29 cellular contexts compared by ENCODE assay signal in genomic region chr3:41293169-41293681, GRCh38.
"Had no signal": no experiment of that assay in that cellular context is flagged by ENCODE, and none has a peak within 500 bp of the region (broad histone marks: within the 10 kb centered on the region; RNA-seq: fewer than 3 reads in every experiment).

No MANE protein-coding gene starts in this region.

- H3K27ac Mint-ChIP-seq: naive thymus-derived CD4-positive, alpha-beta T cell; natural killer cell; nephron; progenitor cell of endocrine pancreas; stimulated activated effector memory CD8-positive, alpha-beta T cell treated with anti-CD3 and anti-CD28 coated beads, Interleukin-12 subunit alpha, Interleukin-12 subunit beta, amount 100 ng/mL, for 72 hours; stimulated activated naive B cell treated with anti-CD40 and anti-IgM and Interleukin-4, amounts not matched to agents 10 μg/mL and 1 μg/mL and 100 μg/mL, for 72 hours; stimulated activated naive CD8-positive, alpha-beta T cell treated with anti-CD3 and anti-CD28 coated beads, Interleukin-15, Interleukin-2, amounts not matched to agents 100 ng/mL and 50 ng/mL, for 24 hours had no signal

- DNase-seq: naive thymus-derived CD4-positive, alpha-beta T cell; natural killer cell; nucleus accumbens; pancreas; posterior cingulate gyrus; psoas muscle; right cardiac atrium; small intestine; stimulated activated CD4-positive, alpha-beta T cell treated with anti-CD3 and anti-CD28 coated beads, Interleukin-15, amount 100 ng/mL, for 24 hours; stimulated activated CD4-positive, alpha-beta T cell treated with anti-CD3 and anti-CD28 coated beads, Interleukin-2, amount 100 ng/mL, for 24 hours; stimulated activated CD4-positive, alpha-beta T cell treated with anti-CD3 and anti-CD28 coated beads, Interleukin-2, amount 100 ng/mL, for 48 hours; stimulated activated CD4-positive, alpha-beta T cell treated with anti-CD3 and anti-CD28 coated beads, Interleukin-4, amount 100 ng/mL, for 24 hours; stimulated activated naive B cell treated with anti-CD40 and anti-IgM and Interleukin-4, amounts not matched to agents 10 μg/mL and 1 μg/mL and 100 μg/mL, for 72 hours; stimulated activated naive CD4-positive, alpha-beta T cell treated with Interleukin-2 at 50 U/mL for 16 hours; stomach; thyroid gland; trophoblast cell; upper lobe of left lung had no signal

- H3K27me3 ChIP-seq: neutrophil, pancreas, stomach, thyroid gland, tibial nerve, upper lobe of left lung, vagina had no signal

- H3K27me3 Mint-ChIP-seq: naive thymus-derived CD4-positive, alpha-beta T cell; progenitor cell of endocrine pancreas; stimulated activated naive B cell treated with anti-CD40 and anti-IgM and Interleukin-4, amounts not matched to agents 10 μg/mL and 1 μg/mL and 100 μg/mL, for 72 hours; stimulated activated naive CD8-positive, alpha-beta T cell treated with anti-CD3 and anti-CD28 coated beads, Interleukin-15, Interleukin-2, amounts not matched to agents 100 ng/mL and 50 ng/mL, for 24 hours had no signal

- H3K9me3 ChIP-seq: neutrophil, pancreas, psoas muscle, stomach, thoracic aorta, thyroid gland, tibial nerve, upper lobe of left lung, vagina had no signal

- H3K36me3 ChIP-seq: neutrophil, pancreas, stomach, thoracic aorta, thyroid gland, tibial nerve, upper lobe of left lung, vagina had no signal

- H3K4me3 Mint-ChIP-seq: naive thymus-derived CD4-positive, alpha-beta T cell; natural killer cell; nephron; neural crest cell; stimulated activated effector memory CD8-positive, alpha-beta T cell treated with anti-CD3 and anti-CD28 coated beads, Interleukin-12 subunit alpha, Interleukin-12 subunit beta, amount 100 ng/mL, for 72 hours; stimulated activated naive B cell treated with anti-CD40 and anti-IgM and Interleukin-4, amounts not matched to agents 10 μg/mL and 1 μg/mL and 100 μg/mL, for 72 hours; stimulated activated naive CD8-positive, alpha-beta T cell treated with anti-CD3 and anti-CD28 coated beads, Interleukin-15, Interleukin-2, amounts not matched to agents 100 ng/mL and 50 ng/mL, for 24 hours had no signal

- H3K27ac ChIP-seq: neutrophil, pancreas, psoas muscle, stomach, thoracic aorta, thyroid gland, tibial nerve, upper lobe of left lung, vagina had no signal

- H3K4me1 ChIP-seq: pancreas, stomach, thyroid gland, tibial nerve, upper lobe of left lung, vagina had no signal

- FAIRE-seq: pancreas, small intestine, urothelium cell line had no signal

- ATAC-seq: naive thymus-derived CD4-positive, alpha-beta T cell; natural killer cell; pancreas; psoas muscle; right cardiac atrium; sciatic nerve; stimulated activated effector memory CD8-positive, alpha-beta T cell treated with anti-CD3 and anti-CD28 coated beads, Interleukin-12 subunit alpha, Interleukin-12 subunit beta, amount 100 ng/mL, for 72 hours; stimulated activated naive B cell treated with anti-CD40 and anti-IgM and Interleukin-4, amounts not matched to agents 10 μg/mL and 1 μg/mL and 100 μg/mL, for 72 hours had no signal

- H3K4me3 ChIP-seq: pancreas, psoas muscle, stomach, thoracic aorta, thyroid gland, tibial nerve, upper lobe of left lung, vagina had no signal

- H3K9me3 Mint-ChIP-seq: naive thymus-derived CD4-positive, alpha-beta T cell; natural killer cell; nephron; neural crest cell; stimulated activated effector memory CD8-positive, alpha-beta T cell treated with anti-CD3 and anti-CD28 coated beads, Interleukin-12 subunit alpha, Interleukin-12 subunit beta, amount 100 ng/mL, for 72 hours; stimulated activated naive B cell treated with anti-CD40 and anti-IgM and Interleukin-4, amounts not matched to agents 10 μg/mL and 1 μg/mL and 100 μg/mL, for 72 hours; stimulated activated naive CD8-positive, alpha-beta T cell treated with anti-CD3 and anti-CD28 coated beads, Interleukin-15, Interleukin-2, amounts not matched to agents 100 ng/mL and 50 ng/mL, for 24 hours had no signal

- H3K4me1 Mint-ChIP-seq: natural killer cell; stimulated activated effector memory CD8-positive, alpha-beta T cell treated with anti-CD3 and anti-CD28 coated beads, Interleukin-12 subunit alpha, Interleukin-12 subunit beta, amount 100 ng/mL, for 72 hours; stimulated activated naive B cell treated with anti-CD40 and anti-IgM and Interleukin-4, amounts not matched to agents 10 μg/mL and 1 μg/mL and 100 μg/mL, for 72 hours had no signal

- H3K36me3 Mint-ChIP-seq: natural killer cell; stimulated activated effector memory CD8-positive, alpha-beta T cell treated with anti-CD3 and anti-CD28 coated beads, Interleukin-12 subunit alpha, Interleukin-12 subunit beta, amount 100 ng/mL, for 72 hours had no signal
